19 cellular contexts compared by ENCODE assay signal in genomic region chr10:119368581-119368980, GRCh38.
A peak's percentile ranks its signal among the peaks of the same experiment; 100 is the strongest.
DNase-seq lines count a peak whose midpoint lies in the region; TF ChIP-seq lines count a peak whose summit lies in the region.
"Had no signal": no experiment of that assay in that cellular context is flagged by ENCODE, and none has a peak within 500 bp of the region (broad histone marks: within the 10 kb centered on the region; RNA-seq: fewer than 3 reads in every experiment).

No MANE protein-coding gene starts in this region.

- 65 to 87% (median 86%) methylated on average over 6 to 8 of the region's 8 CpGs for WGBS in spleen, 5 donors

- TF ChIP-seq POLR2A in spleen (IDR thresholded peaks at IDR 0.05), result no peak

- H4K20me1 ChIP-seq in DOHH2 (ENCODE audit: control insufficient read depth, insufficient read depth, low read depth, low read length) (peaks cover 17% of the 10 kb centered on the region), fibroblast of lung (ENCODE audit: control insufficient read depth, extremely low read depth, insufficient read depth, low read length) (no peaks in the 10 kb centered on the region)

- peaks cover 11% of the 10 kb centered on the region; the same call in 1 of the 2 replicates for H3K9me3 ChIP-seq in DOHH2 (ENCODE audit: control insufficient read depth, insufficient read depth, low read length)
- no peaks in the 10 kb centered on the region for H3K9me3 ChIP-seq in MG63
- no peaks in the 10 kb centered on the region for H3K9me3 ChIP-seq in fibroblast of lung (ENCODE audit: control insufficient read depth, insufficient read depth, low read depth, low read length)
- no peaks in the 10 kb centered on the region for H3K9me3 ChIP-seq in spleen

- no peak overlapping the region for H3K4me3 Mint-ChIP-seq in mesothelial cell of epicardium
- no peak overlapping the region for H3K4me3 Mint-ChIP-seq in CD14-positive monocyte
- H3K4me3 Mint-ChIP-seq: effector memory CD8-positive, alpha-beta T cell had no signal

- H3K27me3 Mint-ChIP-seq in mesothelial cell of epicardium (ENCODE audit: low read depth) (no peaks in the 10 kb centered on the region), CD14-positive monocyte (ENCODE audit: low read depth in 3 of 3) (peaks cover 0 to 10% (median 8%) of the 10 kb centered on the region in 3 donors)
- H3K27me3 Mint-ChIP-seq: effector memory CD8-positive, alpha-beta T cell had no signal

- H3K4me3 ChIP-seq in DOHH2 (ENCODE audit: low read length) (peak overlapping the region; percentile 48), MG63 (no peak overlapping the region), fibroblast of lung (replicated peaks in 1 of 4; ENCODE audit: control extremely low read depth in 1 of 4, insufficient read depth in 1 of 4, low read depth in 3 of 4, low read length in 4 of 4) (no peak overlapping the region), spleen (peak overlapping the region in 1 of 8 donors; percentile 62)
- H3K4me3 ChIP-seq: GM23248 had no signal

- H3K4me1 ChIP-seq in DOHH2 (ENCODE audit: control insufficient read depth, low read length), result peaks cover 60% of the 10 kb centered on the region
- H3K4me1 ChIP-seq in fibroblast of lung (ENCODE audit: control insufficient read depth, extremely low read depth, insufficient read depth, low read length), result peaks cover 65% of the 10 kb centered on the region
- H3K4me1 ChIP-seq in spleen, result peaks cover 39 to 92% (median 64%) of the 10 kb centered on the region in 6 donors

- H3K4me2 ChIP-seq in DOHH2 (ENCODE audit: low read length), result peak overlapping the region; percentile 77
- H3K4me2 ChIP-seq in fibroblast of lung (ENCODE audit: extremely low read depth, insufficient read depth, low read length), result no peak overlapping the region

- DNase-seq in MG63 (peak; percentile 20), fibroblast of lung (ENCODE audit: low read depth in 2 of 2) (no peak), spleen (no peak), globus pallidus (ENCODE audit: low spot score) (no peak), mesothelial cell of epicardium (ENCODE audit: low spot score in 2 of 2, unreplicated experiment in 2 of 2) (no peak), NOMO-1 (lab: John Stamatoyannopoulos, UW; ENCODE audit: unreplicated experiment in 2 of 2) (no peak), CD14-positive monocyte (ENCODE audit: low spot score) (no peak)
- DNase-seq: activated CD4-positive, alpha-beta T cell treated with anti-CD3 and anti-CD28 coated beads for 4 hours; activated effector memory CD4-positive, alpha-beta T cell treated with anti-CD3 and anti-CD28 coated beads, Interleukin-2, amount 50 U/mL, for 16 hours; amniotic stem cell; central memory CD4-positive, alpha-beta T cell; COR-L47; effector memory CD8-positive, alpha-beta T cell; GM23248; MV-4-11; NCI-H2081; NCI-H69; stimulated activated naive CD4-positive, alpha-beta T cell treated with Interleukin-2 at 50 U/mL for 16 hours had no signal

- H3K9me3 Mint-ChIP-seq in mesothelial cell of epicardium (no peaks in the 10 kb centered on the region), CD14-positive monocyte (no peaks in the 10 kb centered on the region)
- H3K9me3 Mint-ChIP-seq: effector memory CD8-positive, alpha-beta T cell had no signal

- H3F3A ChIP-seq in DOHH2 (ENCODE audit: control insufficient read depth, insufficient read depth), result peaks cover 14% of the 10 kb centered on the region

- no peaks in the 10 kb centered on the region for H3K9me2 ChIP-seq in DOHH2 (replicated peaks; ENCODE audit: control insufficient read depth, low read length)

- H3K36me3 Mint-ChIP-seq in mesothelial cell of epicardium (no peaks in the 10 kb centered on the region), CD14-positive monocyte (peaks cover 0 to 5% of the 10 kb centered on the region in 2 donors)

- H3K36me3 ChIP-seq in DOHH2 (ENCODE audit: control insufficient read depth, low read length) (no peaks in the 10 kb centered on the region), MG63 (no peaks in the 10 kb centered on the region), fibroblast of lung (ENCODE audit: control insufficient read depth, insufficient read depth, low read length) (no peaks in the 10 kb centered on the region), spleen (peaks cover 0 to 14% (median 0%) of the 10 kb centered on the region in 6 donors)

- intact Hi-C loops in spleen (cut with DNase I; ENCODE audit: low total_unique reads), result no loop called here
- intact Hi-C loops in CD14-positive monocyte (cut with micrococcal nuclease), result no loop called here

- H3K27ac Mint-ChIP-seq in mesothelial cell of epicardium (no peak overlapping the region), CD14-positive monocyte (peak overlapping the region in 3 of 7 donors; percentile 13 to 55 (median 42))
- H3K27ac Mint-ChIP-seq: effector memory CD8-positive, alpha-beta T cell had no signal

- peaks cover 90% of the 10 kb centered on the region for H3K27me3 ChIP-seq in DOHH2 (ENCODE audit: control insufficient read depth, low read length)
- H3K27me3 ChIP-seq in MG63, result no peaks in the 10 kb centered on the region
- no peaks in the 10 kb centered on the region for H3K27me3 ChIP-seq in fibroblast of lung (ENCODE audit: control insufficient read depth, insufficient read depth, low read length)
- H3K27me3 ChIP-seq in spleen (replicated peaks in 1 of 7), result no peaks in the 10 kb centered on the region

- H3K27ac ChIP-seq in DOHH2 (ENCODE audit: low read depth, low read length) (peak overlapping the region; percentile 53), fibroblast of lung (ENCODE audit: insufficient read depth, low read length) (peak overlapping the region; percentile 94), spleen (peak overlapping the region in 7 of 8 donors; percentile 3 to 84 (median 82))
- H3K27ac ChIP-seq: GM23248 had no signal

- H3K79me2 ChIP-seq in DOHH2 (ENCODE audit: control insufficient read depth, low read length) (no peaks in the 10 kb centered on the region), fibroblast of lung (ENCODE audit: control insufficient read depth, insufficient read depth, low read length) (peaks cover 20% of the 10 kb centered on the region)

- TF ChIP-seq CTCF in DOHH2 (IDR thresholded peaks at IDR 0.05; ENCODE audit: low read depth, low read length, poor library complexity, severe bottlenecking) (no peak), fibroblast of lung (conservative IDR thresholded peaks at IDR 0.05 in 1 of 2, IDR thresholded peaks at IDR 0.05 in 1 of 2; ENCODE audit: low read depth in 1 of 2, low read length in 2 of 2) (no peak), spleen (IDR thresholded peaks at IDR 0.05 in 8 of 11, conservative IDR thresholded peaks at IDR 0.05 in 3 of 11) (no peak), mesothelial cell of epicardium (IDR thresholded peaks at IDR 0.05; ENCODE audit: unreplicated experiment) (no peak), CD14-positive monocyte (IDR thresholded peaks at IDR 0.05) (no peak)

- H3K4me1 Mint-ChIP-seq in mesothelial cell of epicardium, result peaks cover 56% of the 10 kb centered on the region
- peaks cover 33% of the 10 kb centered on the region for H3K4me1 Mint-ChIP-seq in CD14-positive monocyte

- peak overlapping the region; percentile 42 for H3K9ac ChIP-seq in fibroblast of lung (ENCODE audit: insufficient read depth, low read length)
- H3K9ac ChIP-seq: GM23248 had no signal

- no peak overlapping the region for H2AFZ ChIP-seq in fibroblast of lung (ENCODE audit: low read length)
- H2AFZ ChIP-seq: GM23248 had no signal
